In genomic region chr2:144509001-144509545, GRCh38 we compare ENCODE assay signal across 1 cellular context.
TF ChIP-seq lines count a peak whose summit lies in the region.

No MANE protein-coding gene starts in this region.

TF ChIP-seq in K562, 482 proteins besides CTCF, POLR2A, EP300 and RAD21 (continued from another document):
- TF ChIP-seq ZNF518B (CRISPR knock-in tag; IDR thresholded peaks at IDR 0.05): no peak
- no peak for TF ChIP-seq HLTF (IDR thresholded peaks at IDR 0.05)
- TF ChIP-seq, protein P1, sequence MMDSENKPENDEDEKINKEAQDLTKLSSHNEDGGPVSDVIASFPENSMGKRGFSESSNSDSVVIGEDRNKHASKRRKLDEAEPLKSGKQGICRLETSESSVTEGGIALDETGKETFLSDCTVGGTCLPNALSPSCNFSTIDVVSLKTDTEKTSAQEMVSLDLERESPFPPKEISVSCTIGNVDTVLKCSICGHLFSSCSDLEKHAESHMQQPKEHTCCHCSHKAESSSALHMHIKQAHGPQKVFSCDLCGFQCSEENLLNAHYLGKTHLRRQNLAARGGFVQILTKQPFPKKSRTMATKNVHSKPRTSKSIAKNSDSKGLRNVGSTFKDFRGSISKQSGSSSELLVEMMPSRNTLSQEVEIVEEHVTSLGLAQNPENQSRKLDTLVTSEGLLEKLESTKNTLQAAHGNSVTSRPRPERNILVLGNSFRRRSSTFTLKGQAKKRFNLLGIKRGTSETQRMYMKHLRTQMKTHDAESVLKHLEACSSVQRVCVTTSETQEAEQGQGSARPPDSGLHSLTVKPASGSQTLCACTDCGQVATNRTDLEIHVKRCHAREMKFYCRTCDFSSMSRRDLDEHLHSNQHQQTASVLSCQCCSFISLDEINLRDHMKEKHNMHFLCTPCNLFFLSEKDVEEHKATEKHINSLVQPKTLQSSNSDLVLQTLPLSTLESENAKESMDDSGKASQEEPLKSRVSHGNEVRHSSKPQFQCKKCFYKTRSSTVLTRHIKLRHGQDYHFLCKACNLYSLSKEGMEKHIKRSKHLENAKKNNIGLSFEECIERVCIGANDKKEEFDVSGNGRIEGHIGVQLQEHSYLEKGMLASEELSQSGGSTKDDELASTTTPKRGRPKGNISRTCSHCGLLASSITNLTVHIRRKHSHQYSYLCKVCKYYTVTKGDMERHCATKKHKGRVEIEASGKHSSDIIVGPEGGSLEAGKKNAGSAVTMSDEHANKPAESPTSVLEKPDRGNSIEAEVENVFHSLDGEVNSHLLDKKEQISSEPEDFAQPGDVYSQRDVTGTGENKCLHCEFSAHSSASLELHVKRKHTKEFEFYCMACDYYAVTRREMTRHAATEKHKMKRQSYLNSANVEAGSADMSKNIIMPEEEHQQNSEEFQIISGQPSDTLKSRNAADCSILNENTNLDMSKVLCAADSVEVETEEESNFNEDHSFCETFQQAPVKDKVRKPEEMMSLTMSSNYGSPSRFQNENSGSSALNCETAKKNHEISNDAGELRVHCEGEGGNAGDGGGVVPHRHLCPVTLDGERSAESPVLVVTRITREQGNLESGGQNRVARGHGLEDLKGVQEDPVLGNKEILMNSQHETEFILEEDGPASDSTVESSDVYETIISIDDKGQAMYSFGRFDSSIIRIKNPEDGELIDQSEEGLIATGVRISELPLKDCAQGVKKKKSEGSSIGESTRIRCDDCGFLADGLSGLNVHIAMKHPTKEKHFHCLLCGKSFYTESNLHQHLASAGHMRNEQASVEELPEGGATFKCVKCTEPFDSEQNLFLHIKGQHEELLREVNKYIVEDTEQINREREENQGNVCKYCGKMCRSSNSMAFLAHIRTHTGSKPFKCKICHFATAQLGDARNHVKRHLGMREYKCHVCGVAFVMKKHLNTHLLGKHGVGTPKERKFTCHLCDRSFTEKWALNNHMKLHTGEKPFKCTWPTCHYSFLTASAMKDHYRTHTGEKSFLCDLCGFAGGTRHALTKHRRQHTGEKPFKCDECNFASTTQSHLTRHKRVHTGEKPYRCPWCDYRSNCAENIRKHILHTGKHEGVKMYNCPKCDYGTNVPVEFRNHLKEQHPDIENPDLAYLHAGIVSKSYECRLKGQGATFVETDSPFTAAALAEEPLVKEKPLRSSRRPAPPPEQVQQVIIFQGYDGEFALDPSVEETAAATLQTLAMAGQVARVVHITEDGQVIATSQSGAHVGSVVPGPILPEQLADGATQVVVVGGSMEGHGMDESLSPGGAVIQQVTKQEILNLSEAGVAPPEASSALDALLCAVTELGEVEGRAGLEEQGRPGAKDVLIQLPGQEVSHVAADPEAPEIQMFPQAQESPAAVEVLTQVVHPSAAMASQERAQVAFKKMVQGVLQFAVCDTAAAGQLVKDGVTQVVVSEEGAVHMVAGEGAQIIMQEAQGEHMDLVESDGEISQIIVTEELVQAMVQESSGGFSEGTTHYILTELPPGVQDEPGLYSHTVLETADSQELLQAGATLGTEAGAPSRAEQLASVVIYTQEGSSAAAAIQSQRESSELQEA (IDR thresholded peaks at IDR 0.05; ENCODE audit: low read depth): no peak
- no peak for TF ChIP-seq HNRNPUL1 (IDR thresholded peaks at IDR 0.05; ENCODE audit: low read length)
- peak; percentile 7; the same call in 1 of the 2 replicates for TF ChIP-seq NCOR1 (IDR thresholded peaks at IDR 0.05)
- TF ChIP-seq TBL1XR1 (IDR thresholded peaks at IDR 0.05; ENCODE audit: low read length in 2 of 2): no peak
- no peak for TF ChIP-seq ZNF124 (CRISPR knock-in tag; IDR thresholded peaks at IDR 0.05)
- TF ChIP-seq NR4A1 (CRISPR knock-in tag; IDR thresholded peaks at IDR 0.05): no peak
- TF ChIP-seq NR4A1 (tag; IDR thresholded peaks at IDR 0.05): no peak
- TF ChIP-seq CC2D1A (IDR thresholded peaks at IDR 0.05): no peak
- TF ChIP-seq MTF1 (CRISPR knock-in tag; IDR thresholded peaks at IDR 0.05; ENCODE audit: borderline replicate concordance): no peak
- TF ChIP-seq NFYB (IDR thresholded peaks at IDR 0.05; ENCODE audit: extremely low read depth, insufficient read length): no peak
- no peak for TF ChIP-seq ZNF668 (CRISPR knock-in tag; IDR thresholded peaks at IDR 0.05)
TF ChIP-seq in K562: peak in this region for 13.
